ENCODE assay signal across 2 cellular contexts in genomic region chr5:180618487-180618829, GRCh38.
TF ChIP-seq lines count a peak whose summit lies in the region.

No MANE protein-coding gene starts in this region.

TF ChIP-seq in SK-N-SH, 30 proteins besides CTCF, POLR2A, EP300 and RAD21 (continued from another document):
- no peak for TF ChIP-seq REST (IDR thresholded peaks at IDR 0.05; ENCODE audit: low read depth, low read length)
- no peak for TF ChIP-seq RXRA (IDR thresholded peaks at IDR 0.05; ENCODE audit: borderline replicate concordance, low read depth)
- TF ChIP-seq SIN3A (IDR thresholded peaks at IDR 0.05; ENCODE audit: borderline replicate concordance, low read depth, low read length): no peak
- no peak for TF ChIP-seq POLR2AphosphoS5 (IDR thresholded peaks at IDR 0.05; ENCODE audit: low read depth, low read length)
- TF ChIP-seq PBX3 (IDR thresholded peaks at IDR 0.05): no peak
- TF ChIP-seq JUND (IDR thresholded peaks at IDR 0.05): no peak
- TF ChIP-seq SMC3 (IDR thresholded peaks at IDR 0.05; ENCODE audit: low read depth, low read length): no peak
- TF ChIP-seq RFX5 (IDR thresholded peaks at IDR 0.05; ENCODE audit: low read length): no peak
- no peak for TF ChIP-seq NRF1 (IDR thresholded peaks at IDR 0.05; ENCODE audit: low read depth, low read length)
- TF ChIP-seq FOSL2 (IDR thresholded peaks at IDR 0.05; ENCODE audit: borderline replicate concordance, low read depth): no peak
- TF ChIP-seq USF2 (IDR thresholded peaks at IDR 0.05; ENCODE audit: borderline replicate concordance, low read depth, low read length): no peak
- TF ChIP-seq RCOR1 (IDR thresholded peaks at IDR 0.05; ENCODE audit: low read length): no peak
- TF ChIP-seq, protein P1, sequence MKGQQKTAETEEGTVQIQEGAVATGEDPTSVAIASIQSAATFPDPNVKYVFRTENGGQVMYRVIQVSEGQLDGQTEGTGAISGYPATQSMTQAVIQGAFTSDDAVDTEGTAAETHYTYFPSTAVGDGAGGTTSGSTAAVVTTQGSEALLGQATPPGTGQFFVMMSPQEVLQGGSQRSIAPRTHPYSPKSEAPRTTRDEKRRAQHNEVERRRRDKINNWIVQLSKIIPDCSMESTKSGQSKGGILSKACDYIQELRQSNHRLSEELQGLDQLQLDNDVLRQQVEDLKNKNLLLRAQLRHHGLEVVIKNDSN (IDR thresholded peaks at IDR 0.05; ENCODE audit: borderline replicate concordance, low read depth): no peak
- no peak for TF ChIP-seq TEAD4 (IDR thresholded peaks at IDR 0.05; ENCODE audit: borderline replicate concordance, insufficient read depth)

TF ChIP-seq in SK-N-SH treated with all-trans-retinoic acid at 6 μM for 48 hours, 23 proteins besides CTCF, POLR2A, EP300 and RAD21 (continued from another document):
- TF ChIP-seq POU6F1 (CRISPR knock-in tag; IDR thresholded peaks at IDR 0.05; ENCODE audit: borderline replicate concordance, low read depth) (no peak), TOX (CRISPR knock-in tag; IDR thresholded peaks at IDR 0.05; ENCODE audit: borderline replicate concordance) (no peak), RARB (CRISPR knock-in tag; IDR thresholded peaks at IDR 0.05) (no peak), ZFP3 (CRISPR knock-in tag; IDR thresholded peaks at IDR 0.05) (no peak), ZC3H10 (CRISPR knock-in tag; IDR thresholded peaks at IDR 0.05) (no peak), ISL1 (CRISPR knock-in tag; IDR thresholded peaks at IDR 0.05) (no peak), GLIS3 (CRISPR knock-in tag; IDR thresholded peaks at IDR 0.05) (no peak), ZFP30 (CRISPR knock-in tag; IDR thresholded peaks at IDR 0.05) (no peak), CREB5 (CRISPR knock-in tag; IDR thresholded peaks at IDR 0.05; ENCODE audit: low read depth) (no peak), ESRRG (CRISPR knock-in tag; IDR thresholded peaks at IDR 0.05) (no peak), OSR1 (CRISPR knock-in tag; IDR thresholded peaks at IDR 0.05) (no peak)
- TF ChIP-seq, protein P2, sequence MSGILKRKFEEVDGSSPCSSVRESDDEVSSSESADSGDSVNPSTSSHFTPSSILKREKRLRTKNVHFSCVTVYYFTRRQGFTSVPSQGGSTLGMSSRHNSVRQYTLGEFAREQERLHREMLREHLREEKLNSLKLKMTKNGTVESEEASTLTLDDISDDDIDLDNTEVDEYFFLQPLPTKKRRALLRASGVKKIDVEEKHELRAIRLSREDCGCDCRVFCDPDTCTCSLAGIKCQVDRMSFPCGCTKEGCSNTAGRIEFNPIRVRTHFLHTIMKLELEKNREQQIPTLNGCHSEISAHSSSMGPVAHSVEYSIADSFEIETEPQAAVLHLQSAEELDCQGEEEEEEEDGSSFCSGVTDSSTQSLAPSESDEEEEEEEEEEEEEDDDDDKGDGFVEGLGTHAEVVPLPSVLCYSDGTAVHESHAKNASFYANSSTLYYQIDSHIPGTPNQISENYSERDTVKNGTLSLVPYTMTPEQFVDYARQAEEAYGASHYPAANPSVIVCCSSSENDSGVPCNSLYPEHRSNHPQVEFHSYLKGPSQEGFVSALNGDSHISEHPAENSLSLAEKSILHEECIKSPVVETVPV (CRISPR knock-in tag; IDR thresholded peaks at IDR 0.05): no peak
- TF ChIP-seq, protein P3, sequence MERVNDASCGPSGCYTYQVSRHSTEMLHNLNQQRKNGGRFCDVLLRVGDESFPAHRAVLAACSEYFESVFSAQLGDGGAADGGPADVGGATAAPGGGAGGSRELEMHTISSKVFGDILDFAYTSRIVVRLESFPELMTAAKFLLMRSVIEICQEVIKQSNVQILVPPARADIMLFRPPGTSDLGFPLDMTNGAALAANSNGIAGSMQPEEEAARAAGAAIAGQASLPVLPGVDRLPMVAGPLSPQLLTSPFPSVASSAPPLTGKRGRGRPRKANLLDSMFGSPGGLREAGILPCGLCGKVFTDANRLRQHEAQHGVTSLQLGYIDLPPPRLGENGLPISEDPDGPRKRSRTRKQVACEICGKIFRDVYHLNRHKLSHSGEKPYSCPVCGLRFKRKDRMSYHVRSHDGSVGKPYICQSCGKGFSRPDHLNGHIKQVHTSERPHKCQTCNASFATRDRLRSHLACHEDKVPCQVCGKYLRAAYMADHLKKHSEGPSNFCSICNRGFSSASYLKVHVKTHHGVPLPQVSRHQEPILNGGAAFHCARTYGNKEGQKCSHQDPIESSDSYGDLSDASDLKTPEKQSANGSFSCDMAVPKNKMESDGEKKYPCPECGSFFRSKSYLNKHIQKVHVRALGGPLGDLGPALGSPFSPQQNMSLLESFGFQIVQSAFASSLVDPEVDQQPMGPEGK (CRISPR knock-in tag; IDR thresholded peaks at IDR 0.05; ENCODE audit: borderline replicate concordance): no peak
